In genomic region chr6:142699391-142699790, GRCh38 we compare ENCODE assay signal across 24 cellular contexts.
DNase-seq lines count a peak whose midpoint lies in the region; ATAC-seq, FAIRE-seq and TF ChIP-seq lines count a peak whose summit lies in the region.
"Had no signal": no experiment of that assay in that cellular context is flagged by ENCODE, and none has a peak within 500 bp of the region (broad histone marks: within the 10 kb centered on the region; RNA-seq: fewer than 3 reads in every experiment).

No MANE protein-coding gene starts in this region.

- POLR2A ChIA-PET in GM12878 (lab: Charles Lee): interaction anchor here (0.9 kb wide), 1 partner anchor 16 kb away, joined by 4 read pairs; no protein-coding TSS in a partner anchor

- no peak for TF ChIP-seq RAD21 in GM12878 (IDR thresholded peaks at IDR 0.05; ENCODE audit: insufficient read depth, low read depth, low read length)

- no peak overlapping the region for H2AFZ ChIP-seq in GM12878 (ENCODE audit: control insufficient read depth, low read depth, low read length)

- ATAC-seq in GM18502 (IDR thresholded peaks at IDR 0.05; ENCODE audit: poor library complexity, unreplicated experiment): peak; percentile 21
- peak; percentile 28 for ATAC-seq in GM19463 (IDR thresholded peaks at IDR 0.05; ENCODE audit: unreplicated experiment)
- peak; percentile 56 for ATAC-seq in GM12878
- ATAC-seq in stimulated activated memory B cell treated with anti-CD40 and anti-IgM and Interleukin-4, amounts not matched to agents 10 μg/mL and 1 μg/mL and 100 μg/mL, for 72 hours: no peak
- ATAC-seq in HG03097 (IDR thresholded peaks at IDR 0.05; ENCODE audit: low FRiP score, unreplicated experiment): no peak
- ATAC-seq: CD8-positive, alpha-beta T cell had no signal

- no peak for FAIRE-seq in GM12878 (lab: Jason Lieb, UNC)
- FAIRE-seq: A549 had no signal

- H3K79me2 ChIP-seq in GM12878 (ENCODE audit: control insufficient read depth, insufficient read depth, low read length): no peaks in the 10 kb centered on the region

- H4K20me1 ChIP-seq in GM12878 (ENCODE audit: control insufficient read depth, insufficient read depth): no peaks in the 10 kb centered on the region

- H3K36me3 ChIP-seq in GM12878 (ENCODE audit: control insufficient read depth in 2 of 2, insufficient read depth in 2 of 2, low read length in 1 of 2): no peaks in the 10 kb centered on the region
- H3K36me3 ChIP-seq in H7 (replicated peaks; ENCODE audit: control insufficient read depth, insufficient read depth, low read length): no peaks in the 10 kb centered on the region

- H3K36me3 Mint-ChIP-seq in stimulated activated memory B cell treated with anti-CD40 and anti-IgM and Interleukin-4, amounts not matched to agents 10 μg/mL and 1 μg/mL and 100 μg/mL, for 72 hours: no peaks in the 10 kb centered on the region
- H3K36me3 Mint-ChIP-seq: CD8-positive, alpha-beta T cell had no signal

- no peak for TF ChIP-seq POLR2A in GM12878 (IDR thresholded peaks at IDR 0.05; ENCODE audit: low read depth, low read length)

- TF ChIP-seq EP300 in GM12878 (IDR thresholded peaks at IDR 0.05; ENCODE audit: borderline replicate concordance in 1 of 2, control insufficient read depth in 1 of 2, low read depth in 2 of 2, low read length in 2 of 2): no peak

- peaks cover 41% of the 10 kb centered on the region for H3K4me1 Mint-ChIP-seq in stimulated activated memory B cell treated with anti-CD40 and anti-IgM and Interleukin-4, amounts not matched to agents 10 μg/mL and 1 μg/mL and 100 μg/mL, for 72 hours

- H3K4me2 ChIP-seq in GM12878 (ENCODE audit: control insufficient read depth, insufficient read depth): no peak overlapping the region
- H3K4me2 ChIP-seq: A549 had no signal

- H3K27me3 Mint-ChIP-seq in stimulated activated memory B cell treated with anti-CD40 and anti-IgM and Interleukin-4, amounts not matched to agents 10 μg/mL and 1 μg/mL and 100 μg/mL, for 72 hours: no peaks in the 10 kb centered on the region

- CTCF ChIA-PET in GM12878 (lab: Yijun Ruan, JAX): interaction anchor here (0.5 to 3.0 kb wide), 11 partner anchors 13 to 1246 kb away, joined by 3 to 18 read pairs (median 5); no protein-coding TSS in a partner anchor

- H3K4me3 ChIP-seq in GM12878 (no peak overlapping the region), H7 (ENCODE audit: insufficient read depth, low read depth, low read length) (no peak overlapping the region)
- H3K4me3 ChIP-seq: A549 had no signal

- no TSS peak for BruUV-seq in GM12878 (replicated peaks; lab: Mats Ljungman, UMichigan)

- no peaks in the 10 kb centered on the region for H3K27me3 ChIP-seq in GM12878 (replicated peaks in 1 of 2; ENCODE audit: control insufficient read depth in 2 of 2, insufficient read depth in 2 of 2, low read length in 1 of 2)
- no peaks in the 10 kb centered on the region for H3K27me3 ChIP-seq in H7 (ENCODE audit: control insufficient read depth, insufficient read depth, low read length)

- RAD21 ChIA-PET in GM12878 (lab: Charles Lee; ENCODE audit: unreplicated experiment): interaction anchor here (0.7 to 4.2 kb wide), 14 partner anchors 49 to 637 kb away, joined by 3 to 14 read pairs (median 4); partner anchors contain the start of gene HIVEP2

- H3K9me3 Mint-ChIP-seq in stimulated activated memory B cell treated with anti-CD40 and anti-IgM and Interleukin-4, amounts not matched to agents 10 μg/mL and 1 μg/mL and 100 μg/mL, for 72 hours: no peaks in the 10 kb centered on the region
- H3K9me3 Mint-ChIP-seq: CD8-positive, alpha-beta T cell had no signal

- no peak overlapping the region for H3K4me3 Mint-ChIP-seq in stimulated activated memory B cell treated with anti-CD40 and anti-IgM and Interleukin-4, amounts not matched to agents 10 μg/mL and 1 μg/mL and 100 μg/mL, for 72 hours
- H3K4me3 Mint-ChIP-seq: CD8-positive, alpha-beta T cell had no signal

- TF ChIP-seq CTCF in GM12878 (IDR thresholded peaks at IDR 0.05 in 2 of 3, conservative IDR thresholded peaks at IDR 0.05 in 1 of 3; ENCODE audit: control insufficient read depth in 2 of 3, extremely low read depth in 1 of 3, insufficient read depth in 1 of 3, low read depth in 3 of 3, low read length in 3 of 3): 0 out of 6 replicates have a peak, but pooled peaks of 1 of the 3 experiments have one; percentile 12

- no peak overlapping the region for H3K27ac ChIP-seq in GM12878 (ENCODE audit: control insufficient read depth, insufficient read depth)
- H3K27ac ChIP-seq: A549, RWPE1 had no signal

- H3K9ac ChIP-seq in GM12878 (ENCODE audit: control insufficient read depth, insufficient read depth, low read length): no peak overlapping the region

- WGBS in GM12878 (ENCODE audit: insufficient coverage, insufficient replicate concordance, low lambda C conversion rate, missing lambda C conversion rate): 40% methylated on average over 2 of the region's 2 CpGs

- H3K9me3 ChIP-seq in GM12878 (replicated peaks; ENCODE audit: control insufficient read depth, insufficient read depth, low read length): no peaks in the 10 kb centered on the region; the same call in 2 of the 3 replicates
- H3K9me3 ChIP-seq: A549, Caco-2 had no signal

- peak overlapping the region; percentile 29 for H3K27ac Mint-ChIP-seq in stimulated activated memory B cell treated with anti-CD40 and anti-IgM and Interleukin-4, amounts not matched to agents 10 μg/mL and 1 μg/mL and 100 μg/mL, for 72 hours
- H3K27ac Mint-ChIP-seq: CD8-positive, alpha-beta T cell had no signal

- intact Hi-C loops in GM12878 (cut with micrococcal nuclease; ENCODE audit: unreplicated experiment) (no loop called here), cardiac septum (cut with DNase I) (loop anchor here (5.0 to 10.0 kb wide), 2 partner anchors 185 to 248 kb away; partner anchors contain the start of gene HIVEP2)

- in situ Hi-C loops in GM12878 (cut with MboI): loop anchor here (25.0 kb wide), 1 partner anchor 713 kb away; no protein-coding TSS in a partner anchor

- H3K4me1 ChIP-seq in GM12878 (ENCODE audit: control insufficient read depth, insufficient read depth, low read length): peaks cover 17% of the 10 kb centered on the region
- H3K4me1 ChIP-seq: Caco-2 had no signal

- no peak for DNase-seq in GM12878 (ENCODE audit: low read depth, low spot score)
- DNase-seq in cardiac septum (ENCODE audit: low spot score): no peak
- DNase-seq in H7: no peak
- DNase-seq: AML-193; C1 segment of cervical spinal cord; CD8-positive, alpha-beta T cell; EL; GF-D8; GOT3; HCEC 1CT; Karpas-422; NCI-H1092; NCI-H1436 treated with DMSO at 0.1 percent for 48 hours; NCI-H187 treated with DMSO at 0.1 percent for 48 hours; NCI-H446 treated with DMSO at 0.1 percent for 48 hours; SHP77; T-helper 1 cell had no signal

- SMC1A ChIA-PET in GM12878 (lab: Charles Lee; ENCODE audit: uncharacterized antibody, unreplicated experiment): interaction anchor here (0.5 to 8.9 kb wide), 25 partner anchors 9 to 637 kb away, joined by 3 to 123 read pairs (median 3); no protein-coding TSS in a partner anchor

TF ChIP-seq in GM12878, 131 proteins besides CTCF, POLR2A, EP300 and RAD21 (continues in another document):
- TF ChIP-seq MYB (IDR thresholded peaks at IDR 0.05; ENCODE audit: borderline replicate concordance, low read depth, low read length) (no peak), MYC (IDR thresholded peaks at IDR 0.05; ENCODE audit: insufficient read depth, insufficient read length, insufficient replicate concordance, low read length, severe bottlenecking) (no peak), SIX5 (IDR thresholded peaks at IDR 0.05; ENCODE audit: low read depth, low read length, severe bottlenecking) (no peak), CBFB (IDR thresholded peaks at IDR 0.05; ENCODE audit: low read depth) (no peak), PML (IDR thresholded peaks at IDR 0.05; ENCODE audit: low read length) (no peak), IKZF1 (conservative IDR thresholded peaks at IDR 0.05) (no peak), CHD1 (IDR thresholded peaks at IDR 0.05; ENCODE audit: low read depth, low read length) (no peak), BCL11A (IDR thresholded peaks at IDR 0.05; ENCODE audit: low read depth, low read length) (no peak), CBX3 (IDR thresholded peaks at IDR 0.05; ENCODE audit: borderline replicate concordance, low read depth) (no peak), CHD4 (IDR thresholded peaks at IDR 0.05) (no peak), SKIL (IDR thresholded peaks at IDR 0.05; ENCODE audit: low read depth, poor library complexity, severe bottlenecking) (no peak), SRF (IDR thresholded peaks at IDR 0.05; ENCODE audit: low read depth in 2 of 2, low read length in 2 of 2) (no peak)

Comparison
In these comparisons a context has a peak if more than half of its experiments do, and no peak if none do; other contexts are left out.
1. ATAC-seq: peak in GM18502 (single experiment), GM19463 (single experiment) and GM12878 (single experiment); none in stimulated activated memory B cell treated with anti-CD40 and anti-IgM and Interleukin-4, amounts not matched to agents 10 μg/mL and 1 μg/mL and 100 μg/mL, for 72 hours (single experiment) and HG03097 (single experiment).